Comparison of ENCODE assay signal across 9 cellular contexts in the genomic region with DNA sequence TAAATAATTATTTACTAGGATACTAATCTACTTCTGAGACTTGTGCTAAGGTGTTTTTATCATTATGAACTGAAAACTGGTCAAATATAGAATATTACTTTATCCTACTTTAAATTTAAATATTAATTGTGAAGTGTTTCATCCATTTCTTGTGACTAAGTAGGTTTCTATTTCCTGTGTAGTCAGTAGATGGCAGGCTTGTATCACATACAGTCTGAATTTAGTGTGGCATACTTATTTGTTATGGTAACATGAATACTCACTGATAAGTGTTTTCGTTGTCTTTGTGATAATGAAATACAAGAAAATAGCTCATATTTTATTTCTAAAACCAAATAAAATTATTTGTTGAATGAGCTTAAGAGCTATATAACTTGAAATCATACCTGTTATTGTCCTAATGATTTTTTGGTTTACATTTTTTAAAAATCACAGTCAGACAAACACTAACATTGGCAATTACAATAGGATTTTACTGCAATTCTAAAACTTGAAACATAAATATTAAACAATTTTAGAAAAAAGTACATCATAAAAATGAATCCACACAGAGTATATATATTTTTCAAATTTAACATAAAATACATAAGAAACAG.
DNase-seq lines count a peak whose midpoint lies in the region; ATAC-seq, FAIRE-seq and TF ChIP-seq lines count a peak whose summit lies in the region.
"Had no signal": no experiment of that assay in that cellular context is flagged by ENCODE, and none has a peak within 500 bp of the region (broad histone marks: within the 10 kb centered on the region; RNA-seq: fewer than 3 reads in every experiment).

No MANE protein-coding gene starts in this region.

- DNase-seq in Jurkat, Clone E6-1 (ENCODE audit: low read depth, low spot score): peak; percentile 35
- peak; percentile 32 for DNase-seq in RCC 7860 (ENCODE audit: low spot score)
- peak; percentile 33 for DNase-seq in fibroblast of the conjunctiva (ENCODE audit: low read depth)
- no peak for DNase-seq in CD8-positive, alpha-beta T cell
- no peak for DNase-seq in activated CD4-positive, CD25-positive, alpha-beta regulatory T cell treated with anti-CD3 and anti-CD28 coated beads, Interleukin-2, amount 50 U/mL, for 72 hours
- DNase-seq in stimulated activated CD4-positive, alpha-beta T cell treated with anti-CD3 and anti-CD28 coated beads, Interleukin-15, amount 100 ng/mL, for 24 hours: no peak

- H3K27ac ChIP-seq in 22Rv1: no peak overlapping the region
- no peak overlapping the region for H3K27ac ChIP-seq in CD8-positive, alpha-beta T cell (ENCODE audit: low read depth, low read length)

- intact Hi-C loops in CD8-positive, alpha-beta T cell (cut with DNase I, micrococcal nuclease): no loop called here

- CTCF ChIA-PET in CD8-positive, alpha-beta T cell (lab: Charles Lee): no interaction called here

- H3K27ac Mint-ChIP-seq in CD8-positive, alpha-beta T cell: no peak overlapping the region

- POLR2A ChIA-PET in CD8-positive, alpha-beta T cell (lab: Charles Lee): no interaction called here

- peaks cover 3% of the 10 kb centered on the region for H3K9me3 Mint-ChIP-seq in CD8-positive, alpha-beta T cell

- H3K9me3 ChIP-seq in CD8-positive, alpha-beta T cell (ENCODE audit: low read length): no peaks in the 10 kb centered on the region

- peak; percentile 77 for ATAC-seq in GM18519 (IDR thresholded peaks at IDR 0.05; ENCODE audit: low FRiP score, unreplicated experiment)
- ATAC-seq in CD8-positive, alpha-beta T cell: no peak

- no peaks in the 10 kb centered on the region for H3K36me3 Mint-ChIP-seq in CD8-positive, alpha-beta T cell

- TF ChIP-seq CTCF in 22Rv1 (IDR thresholded peaks at IDR 0.05): peak; percentile 84
- no peak for TF ChIP-seq CTCF in CD8-positive, alpha-beta T cell (IDR thresholded peaks at IDR 0.05)

- no peak overlapping the region for H3K4me3 Mint-ChIP-seq in CD8-positive, alpha-beta T cell
- H3K4me3 Mint-ChIP-seq: central memory CD8-positive, alpha-beta T cell had no signal

- H3K4me3 ChIP-seq in Jurkat, Clone E6-1 (ENCODE audit: low read length): no peak overlapping the region
- H3K4me3 ChIP-seq in CD8-positive, alpha-beta T cell (ENCODE audit: low read depth, low read length): no peak overlapping the region

- FAIRE-seq in RCC 7860 (lab: Jason Lieb, UNC): peak; percentile 49

- no peaks in the 10 kb centered on the region for H3K36me3 ChIP-seq in CD8-positive, alpha-beta T cell (ENCODE audit: insufficient read depth, low read length)

- H3K27me3 ChIP-seq in CD8-positive, alpha-beta T cell (ENCODE audit: insufficient read depth, low read length): no peaks in the 10 kb centered on the region

- no peaks in the 10 kb centered on the region for H3K4me1 ChIP-seq in CD8-positive, alpha-beta T cell (ENCODE audit: insufficient read depth, low read length)

- no peaks in the 10 kb centered on the region for H3K27me3 Mint-ChIP-seq in CD8-positive, alpha-beta T cell (ENCODE audit: low read depth)
- H3K27me3 Mint-ChIP-seq: central memory CD8-positive, alpha-beta T cell had no signal

- no peaks in the 10 kb centered on the region for H3K4me1 Mint-ChIP-seq in CD8-positive, alpha-beta T cell (ENCODE audit: low read depth)
- H3K4me1 Mint-ChIP-seq: central memory CD8-positive, alpha-beta T cell had no signal

Comparison
In these comparisons a context has a peak if more than half of its experiments do, and no peak if none do; other contexts are left out.
1. DNase-seq: peak in Jurkat, Clone E6-1 (single experiment), RCC 7860 (single experiment) and fibroblast of the conjunctiva (single experiment); none in CD8-positive, alpha-beta T cell (0 of 7), activated CD4-positive, CD25-positive, alpha-beta regulatory T cell treated with anti-CD3 and anti-CD28 coated beads, Interleukin-2, amount 50 U/mL, for 72 hours (single experiment) and stimulated activated CD4-positive, alpha-beta T cell treated with anti-CD3 and anti-CD28 coated beads, Interleukin-15, amount 100 ng/mL, for 24 hours (single experiment).